26 cellular contexts compared by ENCODE assay signal in genomic region chr2:97945791-97946190, GRCh38.
"Had no signal": no experiment of that assay in that cellular context is flagged by ENCODE, and none has a peak within 500 bp of the region (broad histone marks: within the 10 kb centered on the region; RNA-seq: fewer than 3 reads in every experiment).

No MANE protein-coding gene starts in this region.

- H3K4me3 ChIP-seq: ascending aorta, coronary artery, dorsolateral prefrontal cortex, gastrocnemius medialis had no signal

- H3K27ac ChIP-seq: ascending aorta, coronary artery, dorsolateral prefrontal cortex, foreskin keratinocyte, gastrocnemius medialis had no signal

- H3K36me3 ChIP-seq: ascending aorta, gastrocnemius medialis had no signal

- H3K9me3 ChIP-seq: ascending aorta, gastrocnemius medialis had no signal

- DNase-seq: activated CD4-positive, alpha-beta memory T cell treated with anti-CD3 and anti-CD28 coated beads for 36 hours; activated CD4-positive, alpha-beta T cell treated with anti-CD3 and anti-CD28 coated beads for 36 hours; activated CD4-positive, alpha-beta T cell treated with anti-CD3 and anti-CD28 coated beads, Interleukin-2, amount 10 ng/mL, durations not matched to agents 24 days and 14 days; activated CD4-positive, CD25-positive, alpha-beta regulatory T cell; activated CD4-positive, CD25-positive, alpha-beta regulatory T cell treated with anti-CD3 and anti-CD28 coated beads, Interleukin-2, amount 50 U/mL, for 72 hours; activated CD8-positive, alpha-beta memory T cell treated with anti-CD3 and anti-CD28 coated beads, Interleukin-2, amount 10 ng/mL, durations not matched to agents 7 days and 5 days; activated CD8-positive, alpha-beta memory T cell treated with anti-CD3 and anti-CD28 coated beads, Interleukin-2, amount 50 U/mL, for 4 hours; activated CD8-positive, alpha-beta T cell treated with anti-CD3 and anti-CD28 coated beads, Interleukin-2, amount 10 ng/mL, durations not matched to agents 7 days and 5 days; activated effector memory CD4-positive, alpha-beta T cell treated with anti-CD3 and anti-CD28 coated beads, Interleukin-2, amount 50 U/mL, for 16 hours; activated naive CD4-positive, alpha-beta T cell; activated naive CD4-positive, alpha-beta T cell treated with anti-CD3 and anti-CD28 coated beads, Interleukin-2, amount 10 ng/mL, durations not matched to agents 7 days and 5 days; activated naive CD8-positive, alpha-beta T cell treated with anti-CD3 and anti-CD28 coated beads, Interleukin-2, amount 10 ng/mL, durations not matched to agents 7 days and 5 days; activated T-cell treated with anti-CD3 and anti-CD28 coated beads, Interleukin-2, amount 50 U/mL, for 1 hour; activated T-cell treated with anti-CD3 and anti-CD28 coated beads, Interleukin-2, amount 50 U/mL, for 48 hours; dorsolateral prefrontal cortex; effector memory CD4-positive, alpha-beta T cell; endodermal cell; foreskin keratinocyte; gastrocnemius medialis; glutamatergic neuron; T-helper 2 cell had no signal

- H3K27me3 ChIP-seq: ascending aorta, dorsolateral prefrontal cortex, foreskin keratinocyte, gastrocnemius medialis had no signal

- FAIRE-seq: bronchial epithelial cell had no signal

- ATAC-seq: activated CD4-positive, alpha-beta T cell treated with anti-CD3 and anti-CD28 coated beads for 36 hours; activated CD8-positive, alpha-beta memory T cell treated with anti-CD3 and anti-CD28 coated beads, Interleukin-2, amount 10 ng/mL, durations not matched to agents 7 days and 5 days; activated CD8-positive, alpha-beta T cell treated with anti-CD3 and anti-CD28 coated beads, Interleukin-2, amount 10 ng/mL, durations not matched to agents 7 days and 5 days; activated naive CD4-positive, alpha-beta T cell treated with anti-CD3 and anti-CD28 coated beads, Interleukin-2, amount 50 U/mL, for 72 hours; esophagus mucosa; foreskin keratinocyte; gastrocnemius medialis had no signal
